1 cellular context compared by ENCODE assay signal in genomic region chr19:13172335-13173128, GRCh38.
TF ChIP-seq lines count a peak whose summit lies in the region.

No MANE protein-coding gene starts in this region.

TF ChIP-seq in K562, 482 proteins besides CTCF, POLR2A, EP300 and RAD21 (continued from another document):
- TF ChIP-seq ZNF507 (tag; conservative IDR thresholded peaks at IDR 0.05), result no peak
- 0 out of 2 replicates have a peak, but pooled peaks have one; percentile 40 for TF ChIP-seq NR2C1 (IDR thresholded peaks at IDR 0.05)
- peak; percentile 81 for TF ChIP-seq NR2C1 (tag; IDR thresholded peaks at IDR 0.05)
- TF ChIP-seq U2AF2 (optimal IDR thresholded peaks at IDR 0.05; ENCODE audit: low read depth, low read length), result no peak
- peak; percentile 74; the same call in 1 of the 2 replicates for TF ChIP-seq JUN (IDR thresholded peaks at IDR 0.05; ENCODE audit: borderline replicate concordance, low read depth, low read length)
- TF ChIP-seq JUN (CRISPR knock-in tag; IDR thresholded peaks at IDR 0.05; ENCODE audit: borderline replicate concordance), result no peak
- peak; percentile 73; the same call in 1 of the 2 replicates for TF ChIP-seq SMARCE1 (IDR thresholded peaks at IDR 0.05)
- TF ChIP-seq EGR1 (conservative IDR thresholded peaks at IDR 0.05), result 0 out of 2 replicates have a peak, but pooled peaks have one; percentile 4
- no peak for TF ChIP-seq MITF (IDR thresholded peaks at IDR 0.05)
- TF ChIP-seq BDP1 (IDR thresholded peaks at IDR 0.05; ENCODE audit: insufficient read depth, insufficient read length), result no peak
- peak; percentile 50; the same call in 1 of the 2 replicates for TF ChIP-seq MYNN (IDR thresholded peaks at IDR 0.05)
- no peak for TF ChIP-seq MYNN (CRISPR knock-in tag; IDR thresholded peaks at IDR 0.05)
- peak; percentile 82 for TF ChIP-seq GATA2 (CRISPR knock-in tag; IDR thresholded peaks at IDR 0.05)
- no peak for TF ChIP-seq FOXJ3 (CRISPR knock-in tag; IDR thresholded peaks at IDR 0.05)
- peak; percentile 64 for TF ChIP-seq ARID1B (IDR thresholded peaks at IDR 0.05)
- no peak for TF ChIP-seq SMARCC2 (IDR thresholded peaks at IDR 0.05; ENCODE audit: low read depth)
- TF ChIP-seq ZNF592 (IDR thresholded peaks at IDR 0.05), result no peak
- TF ChIP-seq SOX6 (IDR thresholded peaks at IDR 0.05), result peak; percentile 52; the same call in 1 of the 2 replicates
- no peak for TF ChIP-seq PRMT5 (CRISPR knock-in tag; IDR thresholded peaks at IDR 0.05)
- no peak for TF ChIP-seq RUNX1 (IDR thresholded peaks at IDR 0.05; ENCODE audit: low read depth)
- no peak for TF ChIP-seq ZNF778 (CRISPR knock-in tag; IDR thresholded peaks at IDR 0.05)
- peak; percentile 67 for TF ChIP-seq MYC (IDR thresholded peaks at IDR 0.05; ENCODE audit: low read depth, low read length)
- TF ChIP-seq MYC (CRISPR knock-in tag; IDR thresholded peaks at IDR 0.05; ENCODE audit: borderline replicate concordance, low read depth), result no peak
- 0 out of 2 replicates have a peak, but pooled peaks have one; percentile 23 for TF ChIP-seq FOXJ2 (tag; IDR thresholded peaks at IDR 0.05)
- TF ChIP-seq MEIS2 (IDR thresholded peaks at IDR 0.05; ENCODE audit: partially characterized antibody), result peak; percentile 11
- no peak for TF ChIP-seq ESRRB (CRISPR knock-in tag; IDR thresholded peaks at IDR 0.05; ENCODE audit: borderline replicate concordance)
- no peak for TF ChIP-seq ZNF655 (CRISPR knock-in tag; IDR thresholded peaks at IDR 0.05)
- no peak for TF ChIP-seq NELFE (IDR thresholded peaks at IDR 0.05; ENCODE audit: insufficient read depth, insufficient read length)
- TF ChIP-seq HMGN3 (IDR thresholded peaks at IDR 0.05; ENCODE audit: borderline replicate concordance, extremely low read depth, insufficient read length, low read depth, low read length), result no peak
- TF ChIP-seq FOXA1 (IDR thresholded peaks at IDR 0.05; ENCODE audit: borderline replicate concordance), result no peak
- TF ChIP-seq ETS1 (conservative IDR thresholded peaks at IDR 0.05; ENCODE audit: control insufficient read depth, low read depth, low read length), result no peak
- no peak for TF ChIP-seq ZNF384 (IDR thresholded peaks at IDR 0.05; ENCODE audit: low read depth, low read length)
- TF ChIP-seq XRCC5 (IDR thresholded peaks at IDR 0.05; ENCODE audit: low read depth, low read length), result no peak
- TF ChIP-seq ZNF184 (CRISPR knock-in tag; IDR thresholded peaks at IDR 0.05), result no peak
- no peak for TF ChIP-seq ZMIZ1 (IDR thresholded peaks at IDR 0.05; ENCODE audit: low read depth in 2 of 2, low read length in 2 of 2)
- TF ChIP-seq FOSL1 (tag; conservative IDR thresholded peaks at IDR 0.05), result peak; percentile 89
- TF ChIP-seq MLX (CRISPR knock-in tag; conservative IDR thresholded peaks at IDR 0.05), result no peak
- peak; percentile 61; the same call in 1 of the 2 replicates for TF ChIP-seq HDAC2 (IDR thresholded peaks at IDR 0.05)
